ENCODE assay signal across 32 cellular contexts in the genomic region with DNA sequence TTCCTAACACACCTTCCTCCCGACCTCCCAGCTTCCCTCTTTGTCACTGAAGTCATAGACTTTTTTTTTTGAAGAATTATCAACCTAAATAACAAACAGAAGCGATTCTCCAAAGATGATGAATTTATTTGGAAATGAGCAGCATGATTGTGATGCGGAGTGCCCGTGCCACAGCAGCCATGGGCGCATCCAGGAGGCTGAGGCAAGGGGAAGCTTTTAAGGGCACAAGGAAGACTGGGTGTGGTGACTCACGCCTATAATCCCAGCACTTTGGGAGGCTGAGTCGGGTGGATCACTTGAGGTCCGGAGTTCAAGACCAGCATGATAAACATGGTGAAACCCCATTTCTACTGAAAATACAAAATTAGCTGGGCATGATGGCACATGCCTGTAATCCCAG. TPM values are rescaled to one million over a fixed set of nuclear protein-coding genes. Genes with fewer than 3 reads are reported as not detected.
DNase-seq lines count a peak whose midpoint lies in the region; ATAC-seq, FAIRE-seq and TF ChIP-seq lines count a peak whose summit lies in the region.
"Had no signal": no experiment of that assay in that cellular context is flagged by ENCODE, and none has a peak within 500 bp of the region (broad histone marks: within the 10 kb centered on the region; RNA-seq: fewer than 3 reads in every experiment).

No MANE protein-coding gene starts in this region.

- H3K4me1 ChIP-seq in colonic mucosa: peaks cover under 1% of the 10 kb centered on the region
- H3K4me1 ChIP-seq: Caco-2, gastrocnemius medialis, prostate gland had no signal

- intact Hi-C loops in activated naive CD4-positive, alpha-beta T cell treated with anti-CD3 and anti-CD28 coated beads for 36 hours (cut with micrococcal nuclease): no loop called here
- intact Hi-C loops in colonic mucosa (cut with DNase I) (loop anchor here (10.0 kb wide), 1 partner anchor 431 kb away; no protein-coding TSS in a partner anchor), Calu3 (cut with micrococcal nuclease; ENCODE audit: unreplicated experiment) (no loop called here)

- no peaks in the 10 kb centered on the region for H3K27me3 ChIP-seq in colonic mucosa
- H3K27me3 ChIP-seq: gastrocnemius medialis, sigmoid colon had no signal

- peaks cover 6% of the 10 kb centered on the region for H3K4me1 Mint-ChIP-seq in activated naive CD4-positive, alpha-beta T cell treated with anti-CD3 and anti-CD28 coated beads for 36 hours (ENCODE audit: low read depth)
- H3K4me1 Mint-ChIP-seq in osteocyte (ENCODE audit: unreplicated experiment) (peaks cover 6% of the 10 kb centered on the region), Calu3 (ENCODE audit: low read depth, unreplicated experiment) (no peaks in the 10 kb centered on the region)

- no peaks in the 10 kb centered on the region for H3K36me3 ChIP-seq in colonic mucosa
- H3K36me3 ChIP-seq: gastrocnemius medialis, prostate gland, sigmoid colon had no signal

- H3K27ac ChIP-seq in colonic mucosa: no peak overlapping the region
- H3K27ac ChIP-seq: C4-2B, gastrocnemius medialis, hepatocyte, prostate gland, RWPE1, sigmoid colon had no signal

- CTCF ChIA-PET in activated naive CD4-positive, alpha-beta T cell treated with anti-CD3 and anti-CD28 coated beads for 36 hours (lab: Charles Lee): no interaction called here
- CTCF ChIA-PET in Calu3 (lab: Charles Lee): no interaction called here

- peak; percentile 8 for FAIRE-seq in GM19239 (lab: Jason Lieb, UNC)
- FAIRE-seq: astrocyte, TTC549 had no signal

- H3K9ac ChIP-seq in colonic mucosa (ENCODE audit: low read depth in 2 of 2, low read length in 2 of 2): no peak overlapping the region

- no peaks in the 10 kb centered on the region for H3K36me3 Mint-ChIP-seq in activated naive CD4-positive, alpha-beta T cell treated with anti-CD3 and anti-CD28 coated beads for 36 hours (ENCODE audit: low read depth)
- no peaks in the 10 kb centered on the region for H3K36me3 Mint-ChIP-seq in activated naive CD4-positive, alpha-beta T cell treated with anti-CD3 and anti-CD28 coated beads, Interleukin-2, amount 50 U/mL, for 72 hours
- H3K36me3 Mint-ChIP-seq in osteocyte (ENCODE audit: unreplicated experiment) (no peaks in the 10 kb centered on the region), Calu3 (ENCODE audit: insufficient read depth, unreplicated experiment) (no peaks in the 10 kb centered on the region)
- H3K36me3 Mint-ChIP-seq: T-cell had no signal

- peak; percentile 3 for DNase-seq in activated naive CD4-positive, alpha-beta T cell treated with anti-CD3 and anti-CD28 coated beads for 36 hours
- DNase-seq in activated naive CD4-positive, alpha-beta T cell treated with anti-CD3 and anti-CD28 coated beads, Interleukin-2, amount 50 U/mL, for 72 hours (ENCODE audit: low spot score in 2 of 2): no peak
- DNase-seq in GM19239 (ENCODE audit: insufficient read length, low spot score): no peak
- peak; percentile 6 for DNase-seq in colonic mucosa
- DNase-seq in osteocyte (ENCODE audit: extremely low spot score, unreplicated experiment): peak; percentile 42
- DNase-seq in GM20000 (ENCODE audit: low spot score): no peak
- no peak for DNase-seq in Calu3
- DNase-seq: Caco-2; caudate nucleus; DMS79 treated with DMSO at 0.1 percent for 48 hours; gastrocnemius medialis; GF-D8; left cardiac atrium; NCI-H1417; NCI-H2081 treated with DMSO at 0.1 percent for 48 hours; NCI-H226; NCI-H82; sigmoid colon; stimulated activated naive CD4-positive, alpha-beta T cell treated with Interleukin-2 at 50 U/mL for 16 hours; T-cell had no signal

- no peaks in the 10 kb centered on the region for H3K9me3 Mint-ChIP-seq in activated naive CD4-positive, alpha-beta T cell treated with anti-CD3 and anti-CD28 coated beads for 36 hours
- H3K9me3 Mint-ChIP-seq in activated naive CD4-positive, alpha-beta T cell treated with anti-CD3 and anti-CD28 coated beads, Interleukin-2, amount 50 U/mL, for 72 hours: no peaks in the 10 kb centered on the region
- H3K9me3 Mint-ChIP-seq in osteocyte (ENCODE audit: unreplicated experiment): no peaks in the 10 kb centered on the region
- H3K9me3 Mint-ChIP-seq in Calu3 (ENCODE audit: low read depth, unreplicated experiment): no peaks in the 10 kb centered on the region
- H3K9me3 Mint-ChIP-seq: T-cell had no signal

- H3K27ac Mint-ChIP-seq in activated naive CD4-positive, alpha-beta T cell treated with anti-CD3 and anti-CD28 coated beads for 36 hours: no peak overlapping the region
- H3K27ac Mint-ChIP-seq in activated naive CD4-positive, alpha-beta T cell treated with anti-CD3 and anti-CD28 coated beads, Interleukin-2, amount 50 U/mL, for 72 hours: no peak overlapping the region
- H3K27ac Mint-ChIP-seq in osteocyte (ENCODE audit: unreplicated experiment) (no peak overlapping the region), Calu3 (ENCODE audit: unreplicated experiment) (no peak overlapping the region)
- H3K27ac Mint-ChIP-seq: activated naive CD8-positive, alpha-beta T cell had no signal

- H3K9me3 ChIP-seq in colonic mucosa: no peaks in the 10 kb centered on the region
- H3K9me3 ChIP-seq: Caco-2, gastrocnemius medialis, prostate gland, sigmoid colon had no signal

- H3K27me3 Mint-ChIP-seq in activated naive CD4-positive, alpha-beta T cell treated with anti-CD3 and anti-CD28 coated beads for 36 hours (ENCODE audit: low read depth): no peaks in the 10 kb centered on the region
- H3K27me3 Mint-ChIP-seq in osteocyte (ENCODE audit: unreplicated experiment) (peaks cover 6% of the 10 kb centered on the region), Calu3 (ENCODE audit: unreplicated experiment) (peaks cover 71% of the 10 kb centered on the region)

- no peak overlapping the region for H3K4me3 ChIP-seq in colonic mucosa
- H3K4me3 ChIP-seq: gastrocnemius medialis, hepatocyte, prostate gland, sigmoid colon had no signal

- no peak overlapping the region for H3K4me3 Mint-ChIP-seq in activated naive CD4-positive, alpha-beta T cell treated with anti-CD3 and anti-CD28 coated beads for 36 hours
- no peak overlapping the region for H3K4me3 Mint-ChIP-seq in osteocyte (ENCODE audit: unreplicated experiment)
- no peak overlapping the region for H3K4me3 Mint-ChIP-seq in Calu3 (ENCODE audit: low read depth, unreplicated experiment)
- H3K4me3 Mint-ChIP-seq: activated naive CD8-positive, alpha-beta T cell had no signal

- BruUV-seq in Calu3 (replicated peaks; lab: Mats Ljungman, UMichigan): no TSS peak

- TF ChIP-seq CTCF in colonic mucosa (IDR thresholded peaks at IDR 0.05): no peak
- TF ChIP-seq CTCF in osteocyte (IDR thresholded peaks at IDR 0.05): no peak
- no peak for TF ChIP-seq CTCF in GM20000 (IDR thresholded peaks at IDR 0.05; ENCODE audit: extremely low read depth, missing control alignments)
- no peak for TF ChIP-seq CTCF in Calu3 (IDR thresholded peaks at IDR 0.05; ENCODE audit: unreplicated experiment)

- ATAC-seq in activated naive CD4-positive, alpha-beta T cell treated with anti-CD3 and anti-CD28 coated beads, Interleukin-2, amount 50 U/mL, for 72 hours: no peak
- ATAC-seq in HG02759 (IDR thresholded peaks at IDR 0.05; ENCODE audit: unreplicated experiment): no peak
- ATAC-seq: activated CD4-positive, CD25-positive, alpha-beta regulatory T cell treated with anti-CD3 and anti-CD28 coated beads, Interleukin-2, amount 50 U/mL, for 24 hours; gastrocnemius medialis had no signal

RNA-seq across cellular contexts. Expression of a gene that starts 16.2 kb away (rescaled TPM):
- 1 to 10 TPM; 9.1 to 9.7 TPM for total RNA-seq in activated naive CD4-positive, alpha-beta T cell treated with anti-CD3 and anti-CD28 coated beads for 36 hours
- total RNA-seq in activated naive CD4-positive, alpha-beta T cell treated with anti-CD3 and anti-CD28 coated beads, Interleukin-2, amount 50 U/mL, for 72 hours: 10 to 100 TPM; 13.5 to 17.7 TPM
- 1 to 10 TPM; 3.4 to 4.5 TPM for total RNA-seq in colonic mucosa
- total RNA-seq in osteocyte: not detected in 2 replicates
- not detected in 2 replicates for total RNA-seq in Calu3 (2022)
- total RNA-seq: astrocyte, H4, M059J, SK-MEL-5 had no signal

RNA-seq across cellular contexts. Expression of a gene that starts 55.1 kb away (rescaled TPM):
- total RNA-seq in activated naive CD4-positive, alpha-beta T cell treated with anti-CD3 and anti-CD28 coated beads for 36 hours: 1 to 10 TPM; 4.5 to 5.2 TPM
- 1 to 10 TPM; 4.4 to 5.0 TPM for total RNA-seq in activated naive CD4-positive, alpha-beta T cell treated with anti-CD3 and anti-CD28 coated beads, Interleukin-2, amount 50 U/mL, for 72 hours
- 10 to 100 TPM; 11.0 to 11.3 TPM for total RNA-seq in colonic mucosa
- 5.9 and 8.0 TPM in 2 replicates for total RNA-seq in osteocyte
- total RNA-seq in Calu3 (2022): 5.3 and 5.8 TPM in 2 replicates

Comparison
In these comparisons a context has a peak if more than half of its experiments do, and no peak if none do; other contexts are left out.
1. DNase-seq: peak in activated naive CD4-positive, alpha-beta T cell treated with anti-CD3 and anti-CD28 coated beads for 36 hours (single experiment), colonic mucosa (single experiment) and osteocyte (single experiment); none in activated naive CD4-positive, alpha-beta T cell treated with anti-CD3 and anti-CD28 coated beads, Interleukin-2, amount 50 U/mL, for 72 hours (0 of 2), GM19239 (single experiment), GM20000 (single experiment) and Calu3 (single experiment).